1 cellular context compared by ENCODE assay signal in genomic region chr14:23301969-23302289, GRCh38.
A peak's percentile ranks its signal among the peaks of the same experiment; 100 is the strongest.
TF ChIP-seq lines count a peak whose summit lies in the region.

No MANE protein-coding gene starts in this region.

TF ChIP-seq in SK-N-SH, 30 proteins besides CTCF, POLR2A, EP300 and RAD21 (continued from another document):
- TF ChIP-seq, protein P1, sequence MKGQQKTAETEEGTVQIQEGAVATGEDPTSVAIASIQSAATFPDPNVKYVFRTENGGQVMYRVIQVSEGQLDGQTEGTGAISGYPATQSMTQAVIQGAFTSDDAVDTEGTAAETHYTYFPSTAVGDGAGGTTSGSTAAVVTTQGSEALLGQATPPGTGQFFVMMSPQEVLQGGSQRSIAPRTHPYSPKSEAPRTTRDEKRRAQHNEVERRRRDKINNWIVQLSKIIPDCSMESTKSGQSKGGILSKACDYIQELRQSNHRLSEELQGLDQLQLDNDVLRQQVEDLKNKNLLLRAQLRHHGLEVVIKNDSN (IDR thresholded peaks at IDR 0.05; ENCODE audit: borderline replicate concordance, low read depth), result peak; percentile 28; the same call in 1 of the 2 replicates
- no peak for TF ChIP-seq NFIC (IDR thresholded peaks at IDR 0.05; ENCODE audit: borderline replicate concordance)
- TF ChIP-seq TCF12 (IDR thresholded peaks at IDR 0.05), result peak; percentile 15; the same call in 1 of the 2 replicates
- TF ChIP-seq GATA2 (CRISPR knock-in tag; IDR thresholded peaks at IDR 0.05), result no peak
